2 cellular contexts compared by ENCODE assay signal in the genomic region with DNA sequence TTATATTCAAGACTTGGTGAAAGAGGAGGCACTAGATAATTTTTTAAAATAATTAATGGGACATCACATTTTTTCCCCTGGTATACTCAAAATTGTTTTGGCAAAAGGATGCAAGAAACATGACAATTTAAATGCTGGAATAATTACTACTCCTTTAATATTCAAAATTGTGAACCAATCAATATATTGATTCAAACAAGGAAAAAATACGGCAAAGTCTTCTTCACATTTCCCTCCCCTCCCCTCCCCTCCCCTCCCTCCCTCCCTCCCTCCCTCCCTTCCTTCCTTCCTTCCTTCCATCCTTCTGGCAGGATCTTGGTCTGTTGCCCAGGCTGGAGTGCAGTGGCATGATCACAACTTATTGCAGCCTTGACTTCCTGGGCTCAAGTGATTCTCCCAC.
TF ChIP-seq lines count a peak whose summit lies in the region.

No MANE protein-coding gene starts in this region.

TF ChIP-seq in HepG2, 621 proteins besides CTCF, POLR2A, EP300 and RAD21:
- TF ChIP-seq HNRNPK (IDR thresholded peaks at IDR 0.05; ENCODE audit: low read depth, low read length, poor library complexity, severe bottlenecking) (peak; percentile 95), ZBTB42 (CRISPR knock-in tag; IDR thresholded peaks at IDR 0.05) (no peak), ZFY (CRISPR knock-in tag; IDR thresholded peaks at IDR 0.05) (no peak), HDAC1 (CRISPR knock-in tag; IDR thresholded peaks at IDR 0.05) (no peak)
- TF ChIP-seq, protein P1, sequence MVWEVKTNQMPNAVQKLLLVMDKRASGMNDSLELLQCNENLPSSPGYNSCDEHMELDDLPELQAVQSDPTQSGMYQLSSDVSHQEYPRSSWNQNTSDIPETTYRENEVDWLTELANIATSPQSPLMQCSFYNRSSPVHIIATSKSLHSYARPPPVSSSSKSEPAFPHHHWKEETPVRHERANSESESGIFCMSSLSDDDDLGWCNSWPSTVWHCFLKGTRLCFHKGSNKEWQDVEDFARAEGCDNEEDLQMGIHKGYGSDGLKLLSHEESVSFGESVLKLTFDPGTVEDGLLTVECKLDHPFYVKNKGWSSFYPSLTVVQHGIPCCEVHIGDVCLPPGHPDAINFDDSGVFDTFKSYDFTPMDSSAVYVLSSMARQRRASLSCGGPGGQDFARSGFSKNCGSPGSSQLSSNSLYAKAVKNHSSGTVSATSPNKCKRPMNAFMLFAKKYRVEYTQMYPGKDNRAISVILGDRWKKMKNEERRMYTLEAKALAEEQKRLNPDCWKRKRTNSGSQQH (CRISPR knock-in tag; IDR thresholded peaks at IDR 0.05; ENCODE audit: low read depth) = no peak

TF ChIP-seq in K562, 482 proteins besides CTCF, POLR2A, EP300 and RAD21:
- TF ChIP-seq TAF7 (tag; IDR thresholded peaks at IDR 0.05) (no peak), HNRNPK (IDR thresholded peaks at IDR 0.05; ENCODE audit: low read depth, low read length, poor library complexity, severe bottlenecking) (peak; percentile 76), LCOR (CRISPR knock-in tag; IDR thresholded peaks at IDR 0.05) (no peak), SRSF3 (IDR thresholded peaks at IDR 0.05; ENCODE audit: insufficient read depth, low read length) (no peak), ZC3H4 (CRISPR knock-in tag; IDR thresholded peaks at IDR 0.05; ENCODE audit: borderline replicate concordance) (no peak), COPS2 (conservative IDR thresholded peaks at IDR 0.05) (no peak), PCBP2 (IDR thresholded peaks at IDR 0.05; ENCODE audit: low read depth, low read length, poor library complexity, severe bottlenecking) (peak; percentile 33)
TF ChIP-seq in K562: peak in this region for 2.
